9 cellular contexts compared by ENCODE assay signal in genomic region chr10:101272229-101272868, GRCh38. TPM values are rescaled to one million over a fixed set of nuclear protein-coding genes. Genes with fewer than 3 reads are reported as not detected.
DNase-seq lines count a peak whose midpoint lies in the region; ATAC-seq and FAIRE-seq lines count a peak whose summit lies in the region.
"Had no signal": no experiment of that assay in that cellular context is flagged by ENCODE, and none has a peak within 500 bp of the region (broad histone marks: within the 10 kb centered on the region; RNA-seq: fewer than 3 reads in every experiment).

No MANE protein-coding gene starts in this region.

- H3K4me3 ChIP-seq in Jurkat, Clone E6-1 (ENCODE audit: low read length), result peak overlapping the region; percentile 2; the same call in 1 of the 2 replicates

- ATAC-seq in GM18519 (IDR thresholded peaks at IDR 0.05; ENCODE audit: low FRiP score, unreplicated experiment), result no peak

- intact Hi-C loops in posterior cingulate gyrus (cut with DNase I), result loop anchor here (1.0 kb wide), 1 partner anchor 170 kb away; no protein-coding TSS in a partner anchor

- no peak for FAIRE-seq in urothelium cell line (lab: Jason Lieb, UNC)
- FAIRE-seq: colon had no signal

- DNase-seq in DMS79 (lab: John Stamatoyannopoulos, UW) (peak; percentile 26), SHP77 treated with DMSO at 0.1 percent for 48 hours (lab: John Stamatoyannopoulos, UW) (peak; percentile 58), germinal center (ENCODE audit: low spot score) (peak; percentile 72), posterior cingulate gyrus (peak; percentile 36 to 95 (median 70)), urothelium cell line (ENCODE audit: low spot score) (peak; percentile 84)
- DNase-seq in Jurkat, Clone E6-1 (ENCODE audit: low read depth, low spot score), result peak; percentile 36
- peak; percentile 85 for DNase-seq in activated effector memory CD4-positive, alpha-beta T cell treated with anti-CD3 and anti-CD28 coated beads, Interleukin-2, amount 50 U/mL, for 16 hours

RNA-seq across cellular contexts. Expression of gene LBX1, which starts 43.1 kb away (rescaled TPM):
- polyA plus RNA-seq in Jurkat, Clone E6-1 (2012; ENCODE audit: insufficient read depth, insufficient read length), result not detected

Comparison
In these comparisons a context has a peak if more than half of its experiments do, and no peak if none do; other contexts are left out.
1. DNase-seq: peak in every context shown above with its lines; median percentile 85 in activated effector memory CD4-positive, alpha-beta T cell treated with anti-CD3 and anti-CD28 coated beads, Interleukin-2, amount 50 U/mL, for 16 hours; 84 in urothelium cell line; 72 in germinal center; 70 in posterior cingulate gyrus; 58 in SHP77 treated with DMSO at 0.1 percent for 48 hours; 36 in Jurkat, Clone E6-1; 26 in DMS79.